9 cellular contexts compared by ENCODE assay signal in genomic region chr17:73644145-73645049, GRCh38. TPM values are rescaled to one million over a fixed set of nuclear protein-coding genes. Genes with fewer than 3 reads are reported as not detected.
DNase-seq lines count a peak whose midpoint lies in the region; ATAC-seq and TF ChIP-seq lines count a peak whose summit lies in the region.
"Had no signal": no experiment of that assay in that cellular context is flagged by ENCODE, and none has a peak within 500 bp of the region (broad histone marks: within the 10 kb centered on the region; RNA-seq: fewer than 3 reads in every experiment).

Gene SDK2, minus strand, starts transcription at chr17:73644445. Its CDS starts 357 bp downstream, at chr17:73644088.

- H3K4me2 ChIP-seq in parathyroid adenoma (ENCODE audit: low read length), result peak within 1 kb of the TSS; percentile 81

- H3K4me3 ChIP-seq in HAP-1 (peak within 1 kb of the TSS; percentile 23), parathyroid adenoma (ENCODE audit: low read depth, low read length) (peak within 1 kb of the TSS; percentile 33)

- H3K27me3 ChIP-seq in HAP-1 (ENCODE audit: low read depth), result peaks cover 49% of the 10 kb centered on the region
- peaks cover 3% of the 10 kb centered on the region for H3K27me3 ChIP-seq in parathyroid adenoma (ENCODE audit: control insufficient read depth, insufficient read depth, low read length)

- no peak within 1 kb of the TSS for H3K9ac ChIP-seq in parathyroid adenoma

- H3K9me3 ChIP-seq in HAP-1 (no peaks in the 10 kb centered on the region), parathyroid adenoma (ENCODE audit: control insufficient read depth, low read length) (no peaks in the 10 kb centered on the region)

- DNase-seq in HAP-1 (ENCODE audit: low spot score in 2 of 2) (no peak), glutamatergic neuron (peak; percentile 55), medulla oblongata (ENCODE audit: extremely low spot score) (no peak), dedifferentiated amniotic fluid mesenchymal stem cell (ENCODE audit: extremely low spot score) (no peak)
- DNase-seq in activated CD4-positive, alpha-beta memory T cell treated with anti-CD3 and anti-CD28 coated beads, Interleukin-2, amount 10 ng/mL, durations not matched to agents 7 days and 5 days, result no peak

- H3K27ac Mint-ChIP-seq in activated CD4-positive, alpha-beta memory T cell treated with anti-CD3 and anti-CD28 coated beads, Interleukin-2, amount 10 ng/mL, durations not matched to agents 7 days and 5 days, result no peak within 1 kb of the TSS
- no peak within 1 kb of the TSS for H3K27ac Mint-ChIP-seq in glutamatergic neuron (ENCODE audit: unreplicated experiment)

- H3K36me3 ChIP-seq in HAP-1 (replicated peaks) (no peaks in the 10 kb centered on the region), parathyroid adenoma (ENCODE audit: control insufficient read depth, insufficient read depth, low read length) (no peaks in the 10 kb centered on the region)

- in situ Hi-C loops in HAP-1 (cut with MboI; ENCODE audit: low sequenced_read_pairs), result no loop called here

- peaks cover 63% of the 10 kb centered on the region for H3K27me3 Mint-ChIP-seq in activated CD4-positive, alpha-beta memory T cell treated with anti-CD3 and anti-CD28 coated beads, Interleukin-2, amount 10 ng/mL, durations not matched to agents 7 days and 5 days
- peaks cover 3% of the 10 kb centered on the region for H3K27me3 Mint-ChIP-seq in glutamatergic neuron (ENCODE audit: unreplicated experiment)

- no peaks in the 10 kb centered on the region for H3K79me2 ChIP-seq in parathyroid adenoma

- CTCF ChIA-PET in activated CD4-positive, alpha-beta memory T cell treated with anti-CD3 and anti-CD28 coated beads, Interleukin-2, amount 10 ng/mL, durations not matched to agents 7 days and 5 days (lab: Charles Lee), result no interaction called here

- no peaks in the 10 kb centered on the region for H3K4me1 ChIP-seq in HAP-1
- no peaks in the 10 kb centered on the region for H3K4me1 ChIP-seq in parathyroid adenoma

- no peaks in the 10 kb centered on the region for H3K36me3 Mint-ChIP-seq in activated CD4-positive, alpha-beta memory T cell treated with anti-CD3 and anti-CD28 coated beads, Interleukin-2, amount 10 ng/mL, durations not matched to agents 7 days and 5 days (ENCODE audit: low read depth)
- H3K36me3 Mint-ChIP-seq in glutamatergic neuron (ENCODE audit: unreplicated experiment), result no peaks in the 10 kb centered on the region

- ATAC-seq in GM19023 (IDR thresholded peaks at IDR 0.05; ENCODE audit: unreplicated experiment) (no peak), HG03432 (IDR thresholded peaks at IDR 0.05; ENCODE audit: unreplicated experiment) (no peak)

- POLR2A ChIA-PET in activated CD4-positive, alpha-beta memory T cell treated with anti-CD3 and anti-CD28 coated beads, Interleukin-2, amount 10 ng/mL, durations not matched to agents 7 days and 5 days (lab: Charles Lee), result no interaction called here

- H3K4me3 Mint-ChIP-seq in activated CD4-positive, alpha-beta memory T cell treated with anti-CD3 and anti-CD28 coated beads, Interleukin-2, amount 10 ng/mL, durations not matched to agents 7 days and 5 days, result peak within 1 kb of the TSS; percentile 53
- H3K4me3 Mint-ChIP-seq in glutamatergic neuron (ENCODE audit: unreplicated experiment), result peak within 1 kb of the TSS; percentile 83

- H3K27ac ChIP-seq in parathyroid adenoma, result no peak within 1 kb of the TSS

- H3K4me1 Mint-ChIP-seq in activated CD4-positive, alpha-beta memory T cell treated with anti-CD3 and anti-CD28 coated beads, Interleukin-2, amount 10 ng/mL, durations not matched to agents 7 days and 5 days, result peaks cover 8% of the 10 kb centered on the region
- H3K4me1 Mint-ChIP-seq in glutamatergic neuron (ENCODE audit: low read depth, unreplicated experiment), result peaks cover 25% of the 10 kb centered on the region

- peak within 1 kb of the TSS; percentile 60 for H2AFZ ChIP-seq in parathyroid adenoma

- no peak for TF ChIP-seq CTCF in glutamatergic neuron (IDR thresholded peaks at IDR 0.05; ENCODE audit: partially characterized antibody, unreplicated experiment)
- TF ChIP-seq CTCF in parathyroid adenoma (IDR thresholded peaks at IDR 0.05), result no peak

- H3K9me3 Mint-ChIP-seq in activated CD4-positive, alpha-beta memory T cell treated with anti-CD3 and anti-CD28 coated beads, Interleukin-2, amount 10 ng/mL, durations not matched to agents 7 days and 5 days, result no peaks in the 10 kb centered on the region
- H3K9me3 Mint-ChIP-seq in glutamatergic neuron (ENCODE audit: unreplicated experiment), result peaks cover 3% of the 10 kb centered on the region

RNA-seq across cellular contexts. Expression of gene SDK2, which starts in this region (rescaled TPM):
- 1 to 10 TPM; 2.4 to 2.5 TPM for total RNA-seq in activated CD4-positive, alpha-beta memory T cell treated with anti-CD3 and anti-CD28 coated beads, Interleukin-2, amount 10 ng/mL, durations not matched to agents 7 days and 5 days
- total RNA-seq in glutamatergic neuron (ENCODE audit: unreplicated experiment), result 12.3 TPM
- total RNA-seq: lung microvascular endothelial cell had no signal
